8 cellular contexts compared by ENCODE assay signal in the genomic region with DNA sequence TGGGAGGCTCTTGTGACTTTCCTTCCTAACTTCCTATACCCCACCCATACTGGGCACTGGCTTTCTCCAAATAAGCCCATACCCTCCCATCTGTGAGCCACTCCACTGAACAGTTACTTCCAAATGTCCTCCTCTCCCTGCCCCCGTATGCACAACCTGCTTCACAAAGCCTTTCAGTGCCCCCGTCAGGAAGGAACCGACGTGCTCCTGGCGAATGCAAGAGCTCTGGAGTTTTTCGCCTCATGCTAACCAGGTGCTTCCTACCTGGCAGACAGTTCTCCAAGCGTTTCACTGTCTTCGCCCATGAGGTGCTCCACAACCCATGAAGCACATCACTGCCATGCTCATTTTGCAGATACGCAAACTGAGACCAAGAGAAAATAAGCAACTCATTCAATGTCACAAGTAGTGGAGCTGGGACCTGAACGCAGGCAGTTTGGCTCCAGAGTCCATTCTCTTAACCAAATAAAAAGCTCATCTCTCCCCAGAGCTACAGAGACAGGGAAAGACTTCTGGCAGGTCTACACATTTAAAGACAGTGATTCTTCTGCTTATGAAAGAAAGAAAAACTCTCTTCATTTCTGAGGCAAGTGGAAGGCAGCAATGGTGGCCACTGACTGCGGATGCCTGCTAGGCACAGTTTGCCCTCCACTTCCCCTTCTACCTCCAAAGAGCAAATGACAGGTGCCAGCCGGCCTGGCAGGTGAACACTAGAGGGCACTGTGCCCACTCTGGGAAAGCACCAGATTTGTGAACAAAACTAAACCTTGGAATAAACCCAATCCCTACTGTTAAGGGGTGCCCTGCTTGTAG. TPM values are rescaled to one million over a fixed set of nuclear protein-coding genes. Genes with fewer than 3 reads are reported as not detected.
A peak's percentile ranks its signal among the peaks of the same experiment; 100 is the strongest.
DNase-seq lines count a peak whose midpoint lies in the region; ATAC-seq and TF ChIP-seq lines count a peak whose summit lies in the region.

No MANE protein-coding gene starts in this region.

- H3K9me3 ChIP-seq in CD4-positive, alpha-beta memory T cell (ENCODE audit: control insufficient read depth in 1 of 2, low read length in 2 of 2) = no peaks in the 10 kb centered on the region
- H3K9me3 ChIP-seq in osteoblast (ENCODE audit: low read depth, low read length) (no peaks in the 10 kb centered on the region), vagina (no peaks in the 10 kb centered on the region)

- no peaks in the 10 kb centered on the region for H3K27me3 Mint-ChIP-seq in CD4-positive, alpha-beta memory T cell
- no peaks in the 10 kb centered on the region for H3K27me3 Mint-ChIP-seq in activated CD8-positive, alpha-beta memory T cell treated with anti-CD3 and anti-CD28 coated beads, Interleukin-2, amount 10 ng/mL, durations not matched to agents 7 days and 5 days

- H3K79me2 ChIP-seq in osteoblast (ENCODE audit: insufficient read depth, low read length) = peaks cover 60% of the 10 kb centered on the region

- H3K36me3 ChIP-seq in CD4-positive, alpha-beta memory T cell (ENCODE audit: insufficient read depth, low read length) = peaks cover 21% of the 10 kb centered on the region
- H3K36me3 ChIP-seq in osteoblast (ENCODE audit: insufficient read depth, low read length) = peaks cover 19% of the 10 kb centered on the region
- peaks cover 0 to 8% of the 10 kb centered on the region in 2 donors for H3K36me3 ChIP-seq in vagina

- POLR2A ChIA-PET in CD4-positive, alpha-beta memory T cell (lab: Charles Lee; ENCODE audit: partially characterized antibody) = interaction anchor here (0.9 kb wide), 1 partner anchor 94 kb away, joined by 3 read pairs; no protein-coding TSS in a partner anchor

- peak overlapping the region; percentile 6 to 74 (median 59) for H3K27ac Mint-ChIP-seq in CD4-positive, alpha-beta memory T cell
- H3K27ac Mint-ChIP-seq in activated CD8-positive, alpha-beta memory T cell treated with anti-CD3 and anti-CD28 coated beads, Interleukin-2, amount 10 ng/mL, durations not matched to agents 7 days and 5 days = no peak overlapping the region

- H3K4me3 Mint-ChIP-seq in CD4-positive, alpha-beta memory T cell = no peak overlapping the region
- no peak overlapping the region for H3K4me3 Mint-ChIP-seq in activated CD8-positive, alpha-beta memory T cell treated with anti-CD3 and anti-CD28 coated beads, Interleukin-2, amount 10 ng/mL, durations not matched to agents 7 days and 5 days

- no peak overlapping the region for H3K27ac ChIP-seq in CD4-positive, alpha-beta memory T cell (ENCODE audit: low read depth, low read length)
- H3K27ac ChIP-seq in osteoblast (ENCODE audit: low read depth, low read length) = no peak overlapping the region
- no peak overlapping the region for H3K27ac ChIP-seq in vagina

- CTCF ChIA-PET in CD4-positive, alpha-beta memory T cell (lab: Charles Lee; ENCODE audit: partially characterized antibody) = interaction anchor here (0.6 to 11.5 kb wide), 35 partner anchors 9 to 614 kb away, joined by 3 to 97 read pairs (median 4); a partner anchor contains a TSS
- CTCF ChIA-PET in activated CD8-positive, alpha-beta memory T cell treated with anti-CD3 and anti-CD28 coated beads, Interleukin-2, amount 10 ng/mL, durations not matched to agents 7 days and 5 days (lab: Charles Lee) = interaction anchor here (0.6 to 3.3 kb wide), 28 partner anchors 9 to 475 kb away, joined by 3 to 26 read pairs (median 3); a partner anchor contains a TSS

- no peaks in the 10 kb centered on the region for H3K4me1 ChIP-seq in CD4-positive, alpha-beta memory T cell (ENCODE audit: insufficient read depth, low read length)
- H3K4me1 ChIP-seq in osteoblast (ENCODE audit: insufficient read depth, low read length) = peaks cover 9% of the 10 kb centered on the region
- H3K4me1 ChIP-seq in vagina = no peaks in the 10 kb centered on the region

- ATAC-seq in activated CD8-positive, alpha-beta memory T cell treated with anti-CD3 and anti-CD28 coated beads, Interleukin-2, amount 10 ng/mL, durations not matched to agents 7 days and 5 days = peak; percentile 81
- peak; percentile 66 for ATAC-seq in esophagus mucosa

- no peak overlapping the region for H2AFZ ChIP-seq in osteoblast (ENCODE audit: low read length)

- peak; percentile 86 for TF ChIP-seq CTCF in HFF-Myc (IDR thresholded peaks at IDR 0.05; ENCODE audit: low read depth, low read length, missing control alignments)
- peak; percentile 92 for TF ChIP-seq CTCF in osteoblast (IDR thresholded peaks at IDR 0.05; ENCODE audit: extremely low read depth, low read depth, low read length)
- peak; percentile 21 to 39 (median 30) for TF ChIP-seq CTCF in vagina (IDR thresholded peaks at IDR 0.05)

- peak; percentile 60 to 68 (median 66) for DNase-seq in CD4-positive, alpha-beta memory T cell
- DNase-seq in HFF-Myc (ENCODE audit: extremely low read depth, low read depth) (no peak), NOMO-1 (lab: John Stamatoyannopoulos, UW; ENCODE audit: unreplicated experiment in 2 of 2) (peak; percentile 55 to 60), osteoblast (ENCODE audit: insufficient read length, low spot score, missing footprints) (peak; percentile 94), vagina (ENCODE audit: extremely low spot score in 2 of 2) (no peak), NCI-H187 treated with DMSO at 0.1 percent for 48 hours (lab: John Stamatoyannopoulos, UW) (no peak)
- DNase-seq in activated CD8-positive, alpha-beta memory T cell treated with anti-CD3 and anti-CD28 coated beads, Interleukin-2, amount 10 ng/mL, durations not matched to agents 7 days and 5 days = peak; percentile 80

- H3K9me3 Mint-ChIP-seq in CD4-positive, alpha-beta memory T cell = no peaks in the 10 kb centered on the region
- no peaks in the 10 kb centered on the region for H3K9me3 Mint-ChIP-seq in activated CD8-positive, alpha-beta memory T cell treated with anti-CD3 and anti-CD28 coated beads, Interleukin-2, amount 10 ng/mL, durations not matched to agents 7 days and 5 days (ENCODE audit: low read depth)

- TF ChIP-seq POLR2A in vagina (IDR thresholded peaks at IDR 0.05) = no peak

- no peak overlapping the region for H3K4me3 ChIP-seq in CD4-positive, alpha-beta memory T cell (ENCODE audit: low read length in 2 of 2)
- H3K4me3 ChIP-seq in HFF-Myc (replicated peaks; ENCODE audit: low read depth, low read length) (no peak overlapping the region), osteoblast (ENCODE audit: insufficient read depth, low read length) (no peak overlapping the region), vagina (no peak overlapping the region)

- peaks cover 4 to 14% (median 9%) of the 10 kb centered on the region in 4 donors for H3K4me1 Mint-ChIP-seq in CD4-positive, alpha-beta memory T cell
- peaks cover 4% of the 10 kb centered on the region for H3K4me1 Mint-ChIP-seq in activated CD8-positive, alpha-beta memory T cell treated with anti-CD3 and anti-CD28 coated beads, Interleukin-2, amount 10 ng/mL, durations not matched to agents 7 days and 5 days

- intact Hi-C loops in CD4-positive, alpha-beta memory T cell (cut with micrococcal nuclease) = loop anchor here (1.0 kb wide), 2 partner anchors 139 to 216 kb away; no protein-coding TSS in a partner anchor
- intact Hi-C loops in vagina (cut with DNase I) = loop anchor here (10.0 kb wide), 1 partner anchor 97 kb away; a partner anchor contains a TSS

- no peak overlapping the region for H3K4me2 ChIP-seq in osteoblast (ENCODE audit: insufficient read depth, low read length)

- peaks cover 13 to 32% of the 10 kb centered on the region in 2 donors for H3K36me3 Mint-ChIP-seq in CD4-positive, alpha-beta memory T cell
- H3K36me3 Mint-ChIP-seq in activated CD8-positive, alpha-beta memory T cell treated with anti-CD3 and anti-CD28 coated beads, Interleukin-2, amount 10 ng/mL, durations not matched to agents 7 days and 5 days = peaks cover 4% of the 10 kb centered on the region

- no peaks in the 10 kb centered on the region for H3K27me3 ChIP-seq in CD4-positive, alpha-beta memory T cell (ENCODE audit: insufficient read depth, low read length)
- H3K27me3 ChIP-seq in osteoblast (ENCODE audit: insufficient read depth, low read length) (no peaks in the 10 kb centered on the region), vagina (no peaks in the 10 kb centered on the region)

- peaks cover 65% of the 10 kb centered on the region for H4K20me1 ChIP-seq in osteoblast (ENCODE audit: insufficient read depth, low read length)

RNA-seq across cellular contexts. Expression of a gene that starts 23.8 kb away (rescaled TPM):
- total RNA-seq in CD4-positive, alpha-beta memory T cell = under 1 TPM; 0.67 to 0.70 TPM
- polyA plus RNA-seq in CD4-positive, alpha-beta memory T cell = under 1 TPM in 1 of 2 donors, not detected in 1; 0.29 TPM
- total RNA-seq in activated CD8-positive, alpha-beta memory T cell treated with anti-CD3 and anti-CD28 coated beads, Interleukin-2, amount 10 ng/mL, durations not matched to agents 7 days and 5 days = 1 to 10 TPM; 5.4 to 8.4 TPM
- 13.1 TPM for total RNA-seq in esophagus mucosa
- 112 and 142 TPM in 2 replicates for total RNA-seq in osteoblast
- 11.0 TPM for total RNA-seq in vagina

RNA-seq across cellular contexts. Expression of a gene that starts 44.7 kb away (rescaled TPM):
- 10 to 100 TPM; 42.5 to 43.7 TPM for total RNA-seq in CD4-positive, alpha-beta memory T cell
- 10 to 100 TPM in 1 of 2 donors, 1 to 10 TPM in 1; 4.5 to 14.6 TPM for polyA plus RNA-seq in CD4-positive, alpha-beta memory T cell
- total RNA-seq in activated CD8-positive, alpha-beta memory T cell treated with anti-CD3 and anti-CD28 coated beads, Interleukin-2, amount 10 ng/mL, durations not matched to agents 7 days and 5 days = 10 to 100 TPM; 30.2 to 34.7 TPM
- total RNA-seq in esophagus mucosa (17.2 TPM), osteoblast (17.7 and 19.5 TPM in 2 replicates), vagina (29.7 TPM)

RNA-seq across cellular contexts. Expression of a gene that starts 54.5 kb away (rescaled TPM):
- total RNA-seq in CD4-positive, alpha-beta memory T cell = 10 to 100 TPM; 63.4 to 65.8 TPM
- polyA plus RNA-seq in CD4-positive, alpha-beta memory T cell = 10 to 100 TPM; 55.2 to 99.1 TPM
- total RNA-seq in activated CD8-positive, alpha-beta memory T cell treated with anti-CD3 and anti-CD28 coated beads, Interleukin-2, amount 10 ng/mL, durations not matched to agents 7 days and 5 days = 10 to 100 TPM; 63.9 to 64.7 TPM
- 42.0 TPM for total RNA-seq in esophagus mucosa
- total RNA-seq in osteoblast = 79.6 and 82.2 TPM in 2 replicates
- 92.6 TPM for total RNA-seq in vagina

RNA-seq across cellular contexts. Expression of a gene that starts 59.2 kb away (rescaled TPM):
- total RNA-seq in CD4-positive, alpha-beta memory T cell = not detected
- not detected for polyA plus RNA-seq in CD4-positive, alpha-beta memory T cell
- total RNA-seq in activated CD8-positive, alpha-beta memory T cell treated with anti-CD3 and anti-CD28 coated beads, Interleukin-2, amount 10 ng/mL, durations not matched to agents 7 days and 5 days = not detected
- total RNA-seq in esophagus mucosa (not detected), osteoblast (not detected in 2 replicates), vagina (not detected)

Comparison
In these comparisons a context has a peak if more than half of its experiments do, and no peak if none do; other contexts are left out.
1. DNase-seq: peak in CD4-positive, alpha-beta memory T cell (5 of 5), NOMO-1 (2 of 2), activated CD8-positive, alpha-beta memory T cell treated with anti-CD3 and anti-CD28 coated beads, Interleukin-2, amount 10 ng/mL, durations not matched to agents 7 days and 5 days (single experiment) and osteoblast (single experiment); none in HFF-Myc (single experiment), vagina (0 of 2) and NCI-H187 treated with DMSO at 0.1 percent for 48 hours (single experiment).
2. CTCF ChIP-seq: peak in every context shown above with its lines; median percentile 92 in osteoblast; 86 in HFF-Myc; 30 in vagina.